ENCODE assay signal across 20 cellular contexts in genomic region chr21:42331660-42332059, GRCh38. TPM values are rescaled to one million over a fixed set of nuclear protein-coding genes. Genes with fewer than 3 reads are reported as not detected.
DNase-seq lines count a peak whose midpoint lies in the region; ATAC-seq and TF ChIP-seq lines count a peak whose summit lies in the region.
"Had no signal": no experiment of that assay in that cellular context is flagged by ENCODE, and none has a peak within 500 bp of the region (broad histone marks: within the 10 kb centered on the region; RNA-seq: fewer than 3 reads in every experiment).

No MANE protein-coding gene starts in this region.

- H3K27me3 ChIP-seq in Peyer's patch, result no peaks in the 10 kb centered on the region
- H3K27me3 ChIP-seq in transverse colon, result peaks cover 6% of the 10 kb centered on the region
- H3K27me3 ChIP-seq: BLaER1 had no signal

- TF ChIP-seq CTCF in C4-2B (conservative IDR thresholded peaks at IDR 0.05) (no peak), Peyer's patch (IDR thresholded peaks at IDR 0.05) (no peak), endothelial cell (IDR thresholded peaks at IDR 0.05; ENCODE audit: unreplicated experiment) (no peak), transverse colon (IDR thresholded peaks at IDR 0.05) (no peak), Calu3 (IDR thresholded peaks at IDR 0.05; ENCODE audit: unreplicated experiment) (no peak)
- TF ChIP-seq CTCF in activated CD8-positive, alpha-beta T cell treated with anti-CD3 and anti-CD28 coated beads for 36 hours (IDR thresholded peaks at IDR 0.05), result no peak

- no TSS peak for BruUV-seq in Calu3 (replicated peaks; lab: Mats Ljungman, UMichigan)

- TF ChIP-seq POLR2A in Peyer's patch (IDR thresholded peaks at IDR 0.05) (no peak), transverse colon (IDR thresholded peaks at IDR 0.05) (no peak)

- H3K27ac ChIP-seq in C4-2B, result peak overlapping the region; percentile 41; the same call in 1 of the 2 replicates
- H3K27ac ChIP-seq in Peyer's patch, result peak overlapping the region in 3 of 4 donors; percentile 9 to 82 (median 64)
- H3K27ac ChIP-seq in transverse colon, result peak overlapping the region; percentile 63 to 71 (median 66)
- H3K27ac ChIP-seq: BLaER1 had no signal

- POLR2A ChIA-PET in activated CD8-positive, alpha-beta T cell treated with anti-CD3 and anti-CD28 coated beads for 36 hours (lab: Charles Lee), result no interaction called here

- H3K4me1 ChIP-seq in Peyer's patch (peaks cover 0 to 13% (median 2%) of the 10 kb centered on the region in 4 donors), transverse colon (peaks cover 0 to 31% (median 8%) of the 10 kb centered on the region in 4 donors)
- H3K4me1 ChIP-seq: BLaER1 had no signal

- peak overlapping the region; percentile 44 for H3K4me3 Mint-ChIP-seq in endothelial cell (ENCODE audit: unreplicated experiment)
- H3K4me3 Mint-ChIP-seq in activated CD8-positive, alpha-beta T cell treated with anti-CD3 and anti-CD28 coated beads for 36 hours, result no peak overlapping the region
- H3K4me3 Mint-ChIP-seq in Calu3 (ENCODE audit: low read depth, unreplicated experiment), result no peak overlapping the region
- H3K4me3 Mint-ChIP-seq: CD8-positive, alpha-beta T cell; GM23338 had no signal

- intact Hi-C loops in transverse colon (cut with DNase I; ENCODE audit: low total_unique reads) (no loop called here), Calu3 (cut with micrococcal nuclease; ENCODE audit: unreplicated experiment) (no loop called here)
- intact Hi-C loops in activated CD8-positive, alpha-beta T cell treated with anti-CD3 and anti-CD28 coated beads for 36 hours (cut with micrococcal nuclease), result no loop called here

- no peak for ATAC-seq in activated CD8-positive, alpha-beta T cell treated with anti-CD3 and anti-CD28 coated beads for 36 hours
- ATAC-seq: CD8-positive, alpha-beta T cell; GM12878; GM23338; HCT116; K562 had no signal

- H3K27me3 Mint-ChIP-seq in endothelial cell (ENCODE audit: unreplicated experiment) (peaks cover 1% of the 10 kb centered on the region), Calu3 (ENCODE audit: unreplicated experiment) (peaks cover 48% of the 10 kb centered on the region)
- no peaks in the 10 kb centered on the region for H3K27me3 Mint-ChIP-seq in activated CD8-positive, alpha-beta T cell treated with anti-CD3 and anti-CD28 coated beads for 36 hours

- no peaks in the 10 kb centered on the region for H3K36me3 Mint-ChIP-seq in endothelial cell (ENCODE audit: low read depth, unreplicated experiment)
- H3K36me3 Mint-ChIP-seq in activated CD8-positive, alpha-beta T cell treated with anti-CD3 and anti-CD28 coated beads for 36 hours (ENCODE audit: low read depth), result no peaks in the 10 kb centered on the region
- H3K36me3 Mint-ChIP-seq in Calu3 (ENCODE audit: insufficient read depth, unreplicated experiment), result no peaks in the 10 kb centered on the region

- H3K9me3 Mint-ChIP-seq in endothelial cell (ENCODE audit: unreplicated experiment), result peaks cover 5% of the 10 kb centered on the region
- peaks cover 10% of the 10 kb centered on the region for H3K9me3 Mint-ChIP-seq in activated CD8-positive, alpha-beta T cell treated with anti-CD3 and anti-CD28 coated beads for 36 hours
- peaks cover 4% of the 10 kb centered on the region for H3K9me3 Mint-ChIP-seq in Calu3 (ENCODE audit: low read depth, unreplicated experiment)

- DNase-seq in Peyer's patch (no peak), endothelial cell (ENCODE audit: low spot score) (no peak), transverse colon (no peak), Calu3 (no peak), DMS53 treated with DMSO at 0.1 percent for 48 hours (lab: John Stamatoyannopoulos, UW; ENCODE audit: unreplicated experiment) (no peak)
- DNase-seq in activated CD8-positive, alpha-beta T cell treated with anti-CD3 and anti-CD28 coated beads for 36 hours, result no peak
- DNase-seq: 8988T, DND-41, EL, H7, IMR-90 had no signal

- H3K36me3 ChIP-seq in Peyer's patch, result no peaks in the 10 kb centered on the region
- H3K36me3 ChIP-seq in transverse colon, result no peaks in the 10 kb centered on the region
- H3K36me3 ChIP-seq: BLaER1 had no signal

- H3K9me3 ChIP-seq in Peyer's patch, result peaks cover 0 to 5% (median 0%) of the 10 kb centered on the region in 4 donors
- H3K9me3 ChIP-seq in transverse colon, result no peaks in the 10 kb centered on the region

- no peak for TF ChIP-seq EP300 in transverse colon (IDR thresholded peaks at IDR 0.05; ENCODE audit: low read depth)

- no peaks in the 10 kb centered on the region for H3K4me1 Mint-ChIP-seq in endothelial cell (ENCODE audit: unreplicated experiment)
- H3K4me1 Mint-ChIP-seq in activated CD8-positive, alpha-beta T cell treated with anti-CD3 and anti-CD28 coated beads for 36 hours (ENCODE audit: low read depth), result no peaks in the 10 kb centered on the region
- H3K4me1 Mint-ChIP-seq in Calu3 (ENCODE audit: low read depth, unreplicated experiment), result no peaks in the 10 kb centered on the region

- H3K27ac Mint-ChIP-seq in endothelial cell (ENCODE audit: unreplicated experiment) (no peak overlapping the region), Calu3 (ENCODE audit: unreplicated experiment) (no peak overlapping the region)
- H3K27ac Mint-ChIP-seq in activated CD8-positive, alpha-beta T cell treated with anti-CD3 and anti-CD28 coated beads for 36 hours, result no peak overlapping the region
- H3K27ac Mint-ChIP-seq: CD8-positive, alpha-beta T cell; GM23338 had no signal

- in situ Hi-C loops in transverse colon (cut with MboI; ENCODE audit: low pct_ligation_motif_present in 1 of 4, low pct_unique_long_range_greater_than_20kb in 1 of 4, low sequenced_read_pairs in 3 of 4), result no loop called here

- CTCF ChIA-PET in activated CD8-positive, alpha-beta T cell treated with anti-CD3 and anti-CD28 coated beads for 36 hours (lab: Charles Lee), result no interaction called here
- CTCF ChIA-PET in Calu3 (lab: Charles Lee), result no interaction called here

- H3K4me3 ChIP-seq in Peyer's patch, result no peak overlapping the region
- H3K4me3 ChIP-seq in transverse colon, result no peak overlapping the region
- H3K4me3 ChIP-seq: BLaER1, GM12878, GM23338, K562 had no signal

RNA-seq across cellular contexts. Expression of gene TFF3, which starts 16.5 kb away (rescaled TPM):
- total RNA-seq in Peyer's patch (1,000 to 10,000 TPM in 1 of 4 donors, 100 to 1,000 TPM in 3; 178 to 1,063 (median 636) TPM), endothelial cell (ENCODE audit: unreplicated experiment) (not detected), transverse colon (1,000 to 10,000 TPM in 1 of 4 donors, 100 to 1,000 TPM in 3; 164 to 2,581 (median 367) TPM), Calu3 (2022) (not detected in 2 replicates)
- total RNA-seq in activated CD8-positive, alpha-beta T cell treated with anti-CD3 and anti-CD28 coated beads for 36 hours, result not detected
- total RNA-seq: A673; CD8-positive, alpha-beta T cell; G401; GM12878; IMR-90 had no signal

RNA-seq across cellular contexts. Expression of gene TFF2, which starts 19.1 kb away (rescaled TPM):
- total RNA-seq in Peyer's patch (1 to 10 TPM in 1 of 4 donors, not detected in 3; 6.7 TPM), endothelial cell (ENCODE audit: unreplicated experiment) (not detected), transverse colon (under 1 TPM in 1 of 4 donors, not detected in 3; 0.68 TPM), Calu3 (2022) (0.59 TPM in 1 of 2 replicates, not detected in the other)
- not detected for total RNA-seq in activated CD8-positive, alpha-beta T cell treated with anti-CD3 and anti-CD28 coated beads for 36 hours
- total RNA-seq: A673; CD8-positive, alpha-beta T cell; G401; GM12878; GM23338; H7; IMR-90; K562 had no signal

RNA-seq across cellular contexts. Expression of gene TFF1, which starts 34.7 kb away (rescaled TPM):
- 100 to 1,000 TPM in 2 of 4 donors, 10 to 100 TPM in 1, not detected in 1; 32.4 to 136 (median 103) TPM for total RNA-seq in Peyer's patch
- total RNA-seq in endothelial cell (ENCODE audit: unreplicated experiment), result not detected
- 10 to 100 TPM in 2 of 4 donors, 1 to 10 TPM in 1, not detected in 1; 8.6 to 45.3 (median 25.8) TPM for total RNA-seq in transverse colon
- total RNA-seq in activated CD8-positive, alpha-beta T cell treated with anti-CD3 and anti-CD28 coated beads for 36 hours, result 1 to 10 TPM in 1 of 2 experiments, not detected in 1; 1.1 TPM
- 0.76 TPM in 1 of 2 replicates, not detected in the other for total RNA-seq in Calu3 (2022)
- total RNA-seq: A673; CD8-positive, alpha-beta T cell; G401; GM12878; GM23338; H7; IMR-90 had no signal

Comparison
In these comparisons a context has a peak if more than half of its experiments do, and no peak if none do; other contexts are left out.
1. RNA of gene TFF3, which starts 16.5 kb away (total RNA-seq): 178 to 1,063 TPM in Peyer's patch and 164 to 2,581 TPM in transverse colon; not detected in endothelial cell (single experiment), not detected in activated CD8-positive, alpha-beta T cell treated with anti-CD3 and anti-CD28 coated beads for 36 hours and not detected in Calu3; every median in the first group is over 100 times any median in the second.
2. Peak in every context shown above with its lines, with median percentiles within 50 percentile points of each other: H3K27ac ChIP-seq.